29 cellular contexts compared by ENCODE assay signal in genomic region chr4:171718069-171718468, GRCh38.
"Had no signal": no experiment of that assay in that cellular context is flagged by ENCODE, and none has a peak within 500 bp of the region (broad histone marks: within the 10 kb centered on the region; RNA-seq: fewer than 3 reads in every experiment).

No MANE protein-coding gene starts in this region.

- ATAC-seq: activated CD4-positive, alpha-beta T cell treated with anti-CD3 and anti-CD28 coated beads for 36 hours; activated CD8-positive, alpha-beta T cell treated with anti-CD3 and anti-CD28 coated beads for 36 hours; activated T-cell treated with anti-CD3 and anti-CD28 coated beads, Interleukin-2, amount 50 U/mL, for 72 hours; K562; Panc1; Right ventricle myocardium inferior; T-cell had no signal

- H3K27ac Mint-ChIP-seq: activated CD4-positive, alpha-beta T cell treated with anti-CD3 and anti-CD28 coated beads for 36 hours; activated CD8-positive, alpha-beta T cell treated with anti-CD3 and anti-CD28 coated beads for 36 hours; activated naive CD4-positive, alpha-beta T cell treated with anti-CD3 and anti-CD28 coated beads, Interleukin-2, amount 10 ng/mL, durations not matched to agents 7 days and 5 days; activated naive CD8-positive, alpha-beta T cell treated with anti-CD3 and anti-CD28 coated beads for 36 hours; activated T-cell treated with anti-CD3 and anti-CD28 coated beads, Interleukin-2, amount 50 U/mL, for 72 hours; activated T-helper 2 cell treated with anti-CD3 and anti-CD28 coated beads, Interferon-gamma antibody, Interleukin-2, Interleukin-4, amounts not matched to agents 10 μg/mL and 5 μg/mL and 100 μg/mL, durations not matched to agents 14 hours and 24 hours and 36 hours; T-cell had no signal

- H3K4me3 Mint-ChIP-seq: activated CD4-positive, alpha-beta T cell treated with anti-CD3 and anti-CD28 coated beads for 36 hours; activated CD8-positive, alpha-beta T cell treated with anti-CD3 and anti-CD28 coated beads for 36 hours; activated naive CD4-positive, alpha-beta T cell treated with anti-CD3 and anti-CD28 coated beads, Interleukin-2, amount 10 ng/mL, durations not matched to agents 7 days and 5 days; activated naive CD8-positive, alpha-beta T cell treated with anti-CD3 and anti-CD28 coated beads for 36 hours; activated T-cell treated with anti-CD3 and anti-CD28 coated beads, Interleukin-2, amount 50 U/mL, for 72 hours; T-cell had no signal

- H3K27me3 Mint-ChIP-seq: activated CD4-positive, alpha-beta T cell treated with anti-CD3 and anti-CD28 coated beads for 36 hours; activated CD8-positive, alpha-beta T cell treated with anti-CD3 and anti-CD28 coated beads for 36 hours; activated naive CD4-positive, alpha-beta T cell treated with anti-CD3 and anti-CD28 coated beads, Interleukin-2, amount 10 ng/mL, durations not matched to agents 7 days and 5 days; activated naive CD8-positive, alpha-beta T cell treated with anti-CD3 and anti-CD28 coated beads for 36 hours; T-cell had no signal

- H3K4me1 Mint-ChIP-seq: activated CD4-positive, alpha-beta T cell treated with anti-CD3 and anti-CD28 coated beads for 36 hours; activated naive CD4-positive, alpha-beta T cell treated with anti-CD3 and anti-CD28 coated beads, Interleukin-2, amount 10 ng/mL, durations not matched to agents 7 days and 5 days; activated naive CD8-positive, alpha-beta T cell treated with anti-CD3 and anti-CD28 coated beads for 36 hours; T-cell had no signal

- DNase-seq: activated CD4-positive, alpha-beta T cell treated with anti-CD3 and anti-CD28 coated beads for 36 hours; activated CD4-positive, alpha-beta T cell treated with anti-CD3 and anti-CD28 coated beads, Interleukin-2, amount 50 U/mL, for 1 hour; activated CD4-positive, CD25-positive, alpha-beta regulatory T cell; activated CD8-positive, alpha-beta memory T cell treated with anti-CD3 and anti-CD28 coated beads, Interleukin-2, amount 50 U/mL, for 4 hours; activated CD8-positive, alpha-beta T cell treated with anti-CD3 and anti-CD28 coated beads for 36 hours; activated gamma-delta T cell treated with Interleukin-2 at 50 U/mL for 16 hours; activated naive CD4-positive, alpha-beta T cell treated with anti-CD3 and anti-CD28 coated beads, Interleukin-2, amount 10 ng/mL, durations not matched to agents 7 days and 5 days; activated naive CD8-positive, alpha-beta T cell treated with anti-CD3 and anti-CD28 coated beads for 36 hours; activated T-cell treated with anti-CD3 and anti-CD28 coated beads, Interleukin-2, amount 50 U/mL, for 72 hours; adrenal gland; caudate nucleus; Karpas-422; MM.1S; NCI-H1105; NCI-H1436; NCI-H1694 treated with DMSO at 0.1 percent for 48 hours; NCI-H2029 treated with DMSO at 0.1 percent for 48 hours; NCI-H345; NCI-H510A; NCI-H526 treated with DMSO at 0.1 percent for 48 hours; NCI-H82; RPMI8226; T-cell; T-helper 2 cell; T1000 had no signal

- H3K36me3 Mint-ChIP-seq: activated naive CD4-positive, alpha-beta T cell treated with anti-CD3 and anti-CD28 coated beads, Interleukin-2, amount 10 ng/mL, durations not matched to agents 7 days and 5 days; activated naive CD8-positive, alpha-beta T cell treated with anti-CD3 and anti-CD28 coated beads for 36 hours; T-cell had no signal
